ENCODE assay signal across 10 cellular contexts in the genomic region with DNA sequence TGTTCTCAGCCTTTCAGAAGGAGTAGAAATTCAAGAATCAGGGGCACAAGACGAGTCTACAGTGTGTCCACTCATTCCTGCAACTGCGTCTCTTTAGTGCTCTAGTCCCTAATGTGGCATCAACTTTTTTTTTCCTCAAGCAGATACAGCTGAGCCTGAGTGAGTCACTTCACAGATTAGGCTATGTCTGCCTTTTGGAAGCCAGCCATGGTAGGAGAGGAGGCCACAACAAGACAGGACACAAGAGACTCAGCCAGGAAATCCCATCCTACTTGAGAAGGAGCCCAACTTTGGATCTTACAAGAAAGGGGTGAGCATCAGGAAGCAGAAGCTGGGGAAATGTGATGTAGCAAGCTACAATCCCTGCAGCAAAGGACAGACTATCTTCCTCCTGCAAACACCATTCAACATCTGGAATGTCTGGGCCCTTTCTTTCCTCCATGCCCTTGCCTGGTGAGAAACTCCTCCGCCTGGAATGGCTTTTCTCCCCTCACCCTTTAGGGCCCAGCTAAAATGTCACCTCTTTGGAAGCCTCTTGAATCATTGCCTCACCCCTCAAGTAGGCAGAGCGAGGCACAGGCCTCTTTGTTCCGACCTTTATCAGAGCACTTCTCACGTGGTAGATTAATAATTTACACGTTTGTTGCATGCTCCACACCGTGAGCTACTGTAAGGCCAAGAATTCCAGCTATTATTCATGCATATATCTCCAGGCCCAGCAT.
DNase-seq lines count a peak whose midpoint lies in the region; ATAC-seq and TF ChIP-seq lines count a peak whose summit lies in the region.
"Had no signal": no experiment of that assay in that cellular context is flagged by ENCODE, and none has a peak within 500 bp of the region (broad histone marks: within the 10 kb centered on the region; RNA-seq: fewer than 3 reads in every experiment).

No MANE protein-coding gene starts in this region.

- H3K27ac ChIP-seq in cardiac muscle cell, result peak overlapping the region; percentile 79
- H3K27ac ChIP-seq: KMS-11 had no signal

- peaks cover 25% of the 10 kb centered on the region for H3K4me1 ChIP-seq in cardiac muscle cell (ENCODE audit: low read depth)

- no peaks in the 10 kb centered on the region for H3K27me3 ChIP-seq in cardiac muscle cell

- ATAC-seq in GM19328 (IDR thresholded peaks at IDR 0.05; ENCODE audit: unreplicated experiment), result no peak
- no peak for ATAC-seq in GM21381 (IDR thresholded peaks at IDR 0.05; ENCODE audit: unreplicated experiment)

- peak; percentile 95 for DNase-seq in EH (ENCODE audit: low read depth)
- DNase-seq in T1000 (lab: John Stamatoyannopoulos, UW), result peak; percentile 5
- peak in 1 of 2 donors; percentile 87 for DNase-seq in cardiac muscle cell (ENCODE audit: low read depth in 1 of 2, low spot score in 1 of 2)
- DNase-seq in retina, result peak; percentile 43
- DNase-seq in NCI-H2081 treated with DMSO at 0.1 percent for 48 hours (lab: John Stamatoyannopoulos, UW), result no peak
- no peak for DNase-seq in NCI-H2029 treated with DMSO at 0.1 percent for 48 hours (lab: John Stamatoyannopoulos, UW)
- DNase-seq: SIG-M5 had no signal

- no peaks in the 10 kb centered on the region for H3K36me3 ChIP-seq in cardiac muscle cell

- H3K9me3 ChIP-seq in cardiac muscle cell (ENCODE audit: low read depth), result no peaks in the 10 kb centered on the region

- TF ChIP-seq CTCF in cardiac muscle cell (IDR thresholded peaks at IDR 0.05; ENCODE audit: low read depth, low read length), result no peak

- H3K4me3 ChIP-seq in cardiac muscle cell, result no peak overlapping the region

Comparison
In these comparisons a context has a peak if more than half of its experiments do, and no peak if none do; other contexts are left out.
1. DNase-seq: peak in EH (single experiment), T1000 (single experiment) and retina (single experiment); none in NCI-H2081 treated with DMSO at 0.1 percent for 48 hours (single experiment) and NCI-H2029 treated with DMSO at 0.1 percent for 48 hours (single experiment).